In genomic region chr6:35905841-35906498, GRCh38 we compare ENCODE assay signal across 1 cellular context.
TF ChIP-seq lines count a peak whose summit lies in the region.

No MANE protein-coding gene starts in this region.

TF ChIP-seq in WTC11, 78 proteins besides CTCF, POLR2A, EP300 and RAD21 (continued from another document):
- TF ChIP-seq ZBTB43 (CRISPR knock-in tag; IDR thresholded peaks at IDR 0.05): no peak
- TF ChIP-seq ZNF416 (CRISPR knock-in tag; IDR thresholded peaks at IDR 0.05): no peak
- no peak for TF ChIP-seq CDX4 (CRISPR knock-in tag; IDR thresholded peaks at IDR 0.05; ENCODE audit: borderline replicate concordance)
- TF ChIP-seq ZBTB21 (CRISPR knock-in tag; IDR thresholded peaks at IDR 0.05; ENCODE audit: borderline replicate concordance): no peak
- TF ChIP-seq AR (CRISPR knock-in tag; IDR thresholded peaks at IDR 0.05): no peak
- TF ChIP-seq ZNF317 (CRISPR knock-in tag; IDR thresholded peaks at IDR 0.05; ENCODE audit: borderline replicate concordance, low read depth): no peak
